Comparison of ENCODE assay signal across 18 cellular contexts in the genomic region with DNA sequence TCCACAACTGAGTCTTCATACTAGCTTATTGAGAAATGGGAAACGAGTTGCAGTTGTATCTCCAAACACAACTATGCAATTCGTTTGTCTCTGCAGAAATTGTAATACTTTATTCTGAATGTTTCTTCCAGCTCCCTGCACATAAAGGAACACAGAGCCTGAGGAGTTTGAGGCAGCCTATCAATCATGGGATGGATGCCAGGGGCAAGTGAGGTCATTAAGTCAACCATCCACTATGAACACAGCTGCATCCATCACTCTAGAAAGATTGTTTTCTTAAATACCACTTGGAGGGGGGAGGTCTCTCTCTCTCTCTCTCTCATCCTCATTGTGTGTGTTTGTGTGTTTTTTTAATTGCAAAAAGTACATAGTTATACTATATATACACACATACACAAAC. TPM values are rescaled to one million over a fixed set of nuclear protein-coding genes. Genes with fewer than 3 reads are reported as not detected.
DNase-seq lines count a peak whose midpoint lies in the region; ATAC-seq and TF ChIP-seq lines count a peak whose summit lies in the region.
"Had no signal": no experiment of that assay in that cellular context is flagged by ENCODE, and none has a peak within 500 bp of the region (broad histone marks: within the 10 kb centered on the region; RNA-seq: fewer than 3 reads in every experiment).

No MANE protein-coding gene starts in this region.

- no peaks in the 10 kb centered on the region for H3K9me3 Mint-ChIP-seq in T-helper 1 cell treated with Interleukin-12 subunit alpha and Interleukin-12 subunit beta and Interleukin-4 antibody, amounts not matched to agents 30 μg/mL and 1 μg/mL, for 36 hours
- H3K9me3 Mint-ChIP-seq in IgD-negative memory B cell (no peaks in the 10 kb centered on the region), nephron (no peaks in the 10 kb centered on the region)

- peak overlapping the region; percentile 4 for H3K4me3 Mint-ChIP-seq in T-helper 1 cell treated with Interleukin-12 subunit alpha and Interleukin-12 subunit beta and Interleukin-4 antibody, amounts not matched to agents 30 μg/mL and 1 μg/mL, for 36 hours
- peak overlapping the region; percentile 15 to 88 (median 37) for H3K4me3 Mint-ChIP-seq in IgD-negative memory B cell
- H3K4me3 Mint-ChIP-seq in nephron, result peak overlapping the region; percentile 47 to 84 (median 66)

- no peak for TF ChIP-seq CTCF in nephron (IDR thresholded peaks at IDR 0.05; ENCODE audit: unreplicated experiment in 3 of 3)

- peaks cover 57% of the 10 kb centered on the region for H3K27me3 Mint-ChIP-seq in T-helper 1 cell treated with Interleukin-12 subunit alpha and Interleukin-12 subunit beta and Interleukin-4 antibody, amounts not matched to agents 30 μg/mL and 1 μg/mL, for 36 hours (ENCODE audit: low read depth)
- H3K27me3 Mint-ChIP-seq in IgD-negative memory B cell, result peaks cover 16% of the 10 kb centered on the region
- peaks cover 52% of the 10 kb centered on the region for H3K27me3 Mint-ChIP-seq in nephron (ENCODE audit: low read depth)

- H3K27ac Mint-ChIP-seq in T-helper 1 cell treated with Interleukin-12 subunit alpha and Interleukin-12 subunit beta and Interleukin-4 antibody, amounts not matched to agents 30 μg/mL and 1 μg/mL, for 36 hours, result peak overlapping the region; percentile 7
- H3K27ac Mint-ChIP-seq in IgD-negative memory B cell (peak overlapping the region in 2 of 3 donors; percentile 16 to 65), nephron (no peak overlapping the region)

- peaks cover 5% of the 10 kb centered on the region for H3K36me3 Mint-ChIP-seq in T-helper 1 cell treated with Interleukin-12 subunit alpha and Interleukin-12 subunit beta and Interleukin-4 antibody, amounts not matched to agents 30 μg/mL and 1 μg/mL, for 36 hours (ENCODE audit: low read depth)
- H3K36me3 Mint-ChIP-seq in IgD-negative memory B cell (peaks cover 2% of the 10 kb centered on the region), nephron (ENCODE audit: low read depth) (no peaks in the 10 kb centered on the region)

- DNase-seq in T-helper 1 cell (no peak), RPMI7951 (ENCODE audit: low read depth) (peak; percentile 11), NCI-H2196 (lab: John Stamatoyannopoulos, UW; ENCODE audit: unreplicated experiment) (no peak), GM19240 (ENCODE audit: insufficient read length, low spot score) (no peak)
- DNase-seq: DND-41, GF-D8, GOT3, KG1, MM.1S, NCI-H1105, NCI-H2029, NCI-H2171, NCI-H446 treated with DMSO at 0.1 percent for 48 hours, SW 1271 had no signal

- H3K4me1 Mint-ChIP-seq in T-helper 1 cell treated with Interleukin-12 subunit alpha and Interleukin-12 subunit beta and Interleukin-4 antibody, amounts not matched to agents 30 μg/mL and 1 μg/mL, for 36 hours (ENCODE audit: low read depth), result peaks cover 18% of the 10 kb centered on the region
- H3K4me1 Mint-ChIP-seq in IgD-negative memory B cell, result peaks cover 18 to 19% (median 18%) of the 10 kb centered on the region in 3 donors
- H3K4me1 Mint-ChIP-seq in nephron, result peaks cover 17% of the 10 kb centered on the region

- ATAC-seq in GM18511 (IDR thresholded peaks at IDR 0.05; ENCODE audit: unreplicated experiment), result no peak

RNA-seq across cellular contexts. Expression of a gene that starts 2.9 kb away (rescaled TPM):
- 77.3 TPM for polyA plus RNA-seq in IgD-negative memory B cell
- 56.1 and 58.2 TPM in 2 replicates for total RNA-seq in RPMI7951 (2014; rRNA removed; shearing (Covaris generic))

Comparison
In these comparisons a context has a peak if more than half of its experiments do, and no peak if none do; other contexts are left out.
1. H3K27ac Mint-ChIP-seq: peak in T-helper 1 cell treated with Interleukin-12 subunit alpha and Interleukin-12 subunit beta and Interleukin-4 antibody, amounts not matched to agents 30 μg/mL and 1 μg/mL, for 36 hours (single experiment) and IgD-negative memory B cell (2 of 3); none in nephron (0 of 3).
2. H3K4me3 Mint-ChIP-seq: peak in every context shown above with its lines; median percentile 66 in nephron; 37 in IgD-negative memory B cell; 4 in T-helper 1 cell treated with Interleukin-12 subunit alpha and Interleukin-12 subunit beta and Interleukin-4 antibody, amounts not matched to agents 30 μg/mL and 1 μg/mL, for 36 hours.